10 cellular contexts compared by ENCODE assay signal in the genomic region with DNA sequence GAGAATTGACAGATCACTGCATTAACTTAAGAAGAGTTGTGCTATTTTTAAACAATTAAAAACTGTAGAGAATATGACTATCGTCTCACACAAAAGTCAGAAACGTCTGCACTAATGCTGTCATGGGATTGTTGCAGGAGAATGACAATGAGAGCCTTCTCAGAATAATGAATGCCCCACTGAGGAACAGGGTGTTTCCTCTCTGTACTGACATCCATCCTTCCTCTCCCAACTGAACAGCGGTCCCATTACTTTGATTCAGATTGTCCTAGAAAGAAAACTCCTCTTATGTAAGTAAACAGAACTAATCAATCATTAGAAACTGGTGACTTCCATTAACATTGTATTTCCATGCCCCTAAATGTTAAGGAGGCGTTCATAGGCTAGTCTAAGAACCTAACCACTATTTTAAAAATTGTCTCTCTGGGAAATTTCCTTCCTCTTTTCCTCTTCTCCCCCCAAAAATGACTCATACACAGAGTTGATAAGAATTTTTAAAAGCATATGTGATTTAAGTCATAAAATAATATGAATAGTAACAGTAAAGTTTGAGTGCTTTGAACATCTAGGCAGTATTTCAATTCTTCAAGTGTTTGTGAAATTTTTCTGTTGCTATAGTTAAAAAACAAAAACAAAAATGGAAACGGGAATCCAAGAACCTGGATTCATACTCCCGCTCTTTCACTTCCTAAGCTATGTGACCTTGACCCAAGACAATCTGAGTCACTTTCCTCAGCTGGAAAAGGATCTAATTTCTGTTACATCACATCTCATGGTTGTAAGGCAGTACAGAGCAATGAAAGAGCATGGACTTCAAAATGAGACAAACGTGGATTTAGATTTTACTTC. TPM values are rescaled to one million over a fixed set of nuclear protein-coding genes. Genes with fewer than 3 reads are reported as not detected.
DNase-seq lines count a peak whose midpoint lies in the region; ATAC-seq and FAIRE-seq lines count a peak whose summit lies in the region.
"Had no signal": no experiment of that assay in that cellular context is flagged by ENCODE, and none has a peak within 500 bp of the region (broad histone marks: within the 10 kb centered on the region; RNA-seq: fewer than 3 reads in every experiment).

No MANE protein-coding gene starts in this region.

- no peaks in the 10 kb centered on the region for H3K9me3 ChIP-seq in adipocyte (ENCODE audit: control insufficient read depth, low read length)
- H3K9me3 ChIP-seq: ovary had no signal

- no peak for FAIRE-seq in urothelium cell line (lab: Jason Lieb, UNC)

- DNase-seq in HS-5 (ENCODE audit: low read depth), result peak; percentile 99
- DNase-seq in adipocyte (ENCODE audit: low read depth), result peak; percentile 88
- no peak for DNase-seq in left ventricle myocardium superior
- peak; percentile 65 for DNase-seq in urothelium cell line (ENCODE audit: low spot score)
- DNase-seq in stimulated activated CD4-positive, alpha-beta T cell treated with anti-CD3 and anti-CD28 coated beads, Interleukin-4, amount 100 ng/mL, for 4 hours, result no peak
- DNase-seq: NCI-H1436 treated with DMSO at 0.1 percent for 48 hours had no signal

- H3K9ac ChIP-seq in adipocyte (ENCODE audit: low read length), result no peak overlapping the region

- H3K27me3 ChIP-seq in adipocyte (replicated peaks; ENCODE audit: control insufficient read depth, insufficient read depth, low read length), result no peaks in the 10 kb centered on the region
- H3K27me3 ChIP-seq: cardiac muscle cell, ovary had no signal

- ATAC-seq in left ventricle myocardium superior (peak; percentile 90), HG02642 (IDR thresholded peaks at IDR 0.05; ENCODE audit: poor library complexity, unreplicated experiment) (no peak), HG03378 (IDR thresholded peaks at IDR 0.05; ENCODE audit: unreplicated experiment) (no peak)

- intact Hi-C loops in left ventricle myocardium superior (cut with micrococcal nuclease), result no loop called here

- H3K36me3 ChIP-seq in adipocyte (ENCODE audit: control insufficient read depth, insufficient read depth, low read length, severe bottlenecking), result no peaks in the 10 kb centered on the region
- H3K36me3 ChIP-seq: cardiac muscle cell, ovary had no signal

- H3K4me3 ChIP-seq in adipocyte (ENCODE audit: low read length), result no peak overlapping the region
- H3K4me3 ChIP-seq: cardiac muscle cell, ovary had no signal

- peaks cover 8% of the 10 kb centered on the region for H3K4me1 ChIP-seq in adipocyte (ENCODE audit: control insufficient read depth, insufficient read depth, low read length)

RNA-seq across cellular contexts. Expression of a gene that starts 12.7 kb away (rescaled TPM):
- 0.05 TPM for total RNA-seq in left ventricle myocardium superior

Comparison
In these comparisons a context has a peak if more than half of its experiments do, and no peak if none do; other contexts are left out.
1. DNase-seq: peak in HS-5 (single experiment), adipocyte (single experiment) and urothelium cell line (single experiment); none in left ventricle myocardium superior (single experiment) and stimulated activated CD4-positive, alpha-beta T cell treated with anti-CD3 and anti-CD28 coated beads, Interleukin-4, amount 100 ng/mL, for 4 hours (0 of 2).